22 cellular contexts compared by ENCODE assay signal in the genomic region with DNA sequence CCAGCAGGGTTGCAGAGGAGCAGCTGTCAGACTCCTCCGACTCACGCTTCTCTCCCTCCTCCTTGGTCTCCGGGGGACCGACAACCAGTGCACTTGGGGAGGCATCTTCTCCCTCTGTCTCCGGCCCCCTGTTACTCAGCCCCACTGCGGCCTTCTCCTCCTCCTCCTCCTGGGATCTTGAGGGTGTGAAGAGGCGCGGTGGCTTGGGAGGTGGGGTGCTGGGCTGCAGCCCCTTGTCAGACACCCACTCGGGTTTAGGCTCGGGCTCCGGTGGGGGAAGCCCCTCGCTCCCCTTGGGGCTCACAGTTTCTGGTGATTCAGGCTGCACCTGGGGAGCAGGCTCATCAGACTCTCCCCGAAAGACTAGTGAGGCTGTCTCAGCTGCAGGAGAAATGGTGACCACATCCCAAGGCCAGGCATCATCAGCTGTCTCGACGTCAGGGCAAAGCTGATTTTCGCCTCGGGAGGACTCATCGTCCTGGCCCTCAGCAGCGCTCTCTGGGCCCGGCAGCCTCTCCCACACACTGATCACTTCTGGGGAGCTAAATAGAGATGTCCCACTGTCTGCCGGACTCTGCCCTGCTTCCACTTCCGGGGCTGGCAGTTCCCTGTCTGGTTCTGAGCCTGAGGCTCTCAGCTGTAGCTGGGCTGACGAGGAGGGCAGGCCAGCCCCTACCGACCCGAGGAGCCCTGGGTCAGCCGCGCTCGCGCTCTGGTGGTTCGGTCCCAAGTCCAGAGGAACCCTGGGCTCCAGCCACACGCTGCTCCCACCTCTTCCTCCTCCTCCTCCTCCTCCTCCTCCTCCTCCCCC. TPM values are rescaled to one million over a fixed set of nuclear protein-coding genes. Genes with fewer than 3 reads are reported as not detected.
DNase-seq lines count a peak whose midpoint lies in the region; ATAC-seq, FAIRE-seq and TF ChIP-seq lines count a peak whose summit lies in the region.
"Had no signal": no experiment of that assay in that cellular context is flagged by ENCODE, and none has a peak within 500 bp of the region (broad histone marks: within the 10 kb centered on the region; RNA-seq: fewer than 3 reads in every experiment).

No MANE protein-coding gene starts in this region.

- DNase-seq in ELF-1 (ENCODE audit: low read depth, low spot score): peak; percentile 32
- DNase-seq in kidney glomerular epithelial cell (lab: John Stamatoyannopoulos, UW): peak; percentile 5
- DNase-seq in retina: peak; percentile 46
- no peak for DNase-seq in pancreas
- no peak for DNase-seq in SIG-M5 treated with dmso at 0.1 percent for 504 hours (lab: John Stamatoyannopoulos, UW; ENCODE audit: unreplicated experiment)
- DNase-seq: DND-41, GDM1, GOT3, NCI-H1417 treated with DMSO at 0.1 percent for 48 hours, NCI-H2029, NCI-H446 treated with DMSO at 0.1 percent for 48 hours, NCI-H748 treated with DMSO at 0.1 percent for 48 hours had no signal

- no peaks in the 10 kb centered on the region for H4K20me1 ChIP-seq in OCI-LY3 (ENCODE audit: insufficient read depth, low read length)

- H3K36me3 ChIP-seq in OCI-LY3 (replicated peaks; ENCODE audit: low read depth, low read length) (no peaks in the 10 kb centered on the region), pancreas (no peaks in the 10 kb centered on the region)

- H3K27ac ChIP-seq in OCI-LY3 (ENCODE audit: low read length) (no peak overlapping the region), pancreas (no peak overlapping the region)
- H3K27ac ChIP-seq: HL-60, SK-N-MC had no signal

- H3K4me3 ChIP-seq in OCI-LY3 (ENCODE audit: low read length): no peak overlapping the region
- no peak overlapping the region for H3K4me3 ChIP-seq in pancreas
- H3K4me3 ChIP-seq: GM12878, SK-N-MC had no signal

- no peak for FAIRE-seq in pancreas (lab: Jason Lieb, UNC)
- FAIRE-seq: A204.1, GM12878, GM18507, HTR-8/SVneo had no signal

- ATAC-seq in pancreas (no peak), HG02798 (IDR thresholded peaks at IDR 0.05; ENCODE audit: poor library complexity, unreplicated experiment) (no peak), HG02884 (IDR thresholded peaks at IDR 0.05; ENCODE audit: unreplicated experiment) (no peak)
- ATAC-seq: GM12878, Panc1 had no signal

- H3K9me3 ChIP-seq in OCI-LY3 (ENCODE audit: insufficient read depth, low read length): no peaks in the 10 kb centered on the region
- no peaks in the 10 kb centered on the region for H3K9me3 ChIP-seq in pancreas

- H3K9ac ChIP-seq in OCI-LY3 (ENCODE audit: low read length): no peak overlapping the region

- H3K4me2 ChIP-seq in OCI-LY3 (ENCODE audit: low read length): 0 out of 2 replicates have a peak overlapping the region, but pooled peaks have one; percentile 3

- TF ChIP-seq CTCF in OCI-LY3 (IDR thresholded peaks at IDR 0.05; ENCODE audit: low read depth, low read length) (no peak), pancreas (IDR thresholded peaks at IDR 0.05) (no peak)

- H3K79me2 ChIP-seq in OCI-LY3 (ENCODE audit: low read length): no peaks in the 10 kb centered on the region

- H2AFZ ChIP-seq in OCI-LY3 (ENCODE audit: low read depth, low read length): no peak overlapping the region

- WGBS in pancreas, 2 donors: 85 to 87% methylated on average over 27 to 31 of the region's 31 CpGs

- H3K27me3 ChIP-seq in OCI-LY3 (ENCODE audit: low read depth, low read length) (peaks cover 16% of the 10 kb centered on the region), pancreas (no peaks in the 10 kb centered on the region)

- intact Hi-C loops in pancreas (cut with DNase I): loop anchor here in 2 of 3 donors (5.0 to 10.0 kb wide), 3 partner anchors 64 to 96 kb away; no protein-coding TSS in a partner anchor

- H3K4me1 ChIP-seq in OCI-LY3 (ENCODE audit: low read length) (peaks cover 4% of the 10 kb centered on the region), pancreas (no peaks in the 10 kb centered on the region)

RNA-seq across cellular contexts. Expression of a gene that starts 9.0 kb away (rescaled TPM):
- 1 to 10 TPM; 2.6 to 8.4 (median 4.8) TPM for total RNA-seq in pancreas
- 1 to 10 TPM; 5.3 to 7.0 TPM for polyA plus RNA-seq in pancreas

RNA-seq across cellular contexts. Expression of a gene that starts 32.2 kb away (rescaled TPM):
- 10 to 100 TPM; 13.4 to 17.6 (median 16.2) TPM for total RNA-seq in pancreas
- 10 to 100 TPM; 10.1 to 12.4 TPM for polyA plus RNA-seq in pancreas

Comparison
In these comparisons a context has a peak if more than half of its experiments do, and no peak if none do; other contexts are left out.
1. DNase-seq: peak in ELF-1 (single experiment), kidney glomerular epithelial cell (single experiment) and retina (single experiment); none in pancreas (0 of 6) and SIG-M5 treated with dmso at 0.1 percent for 504 hours (single experiment).